ENCODE assay signal across 20 cellular contexts in the genomic region with DNA sequence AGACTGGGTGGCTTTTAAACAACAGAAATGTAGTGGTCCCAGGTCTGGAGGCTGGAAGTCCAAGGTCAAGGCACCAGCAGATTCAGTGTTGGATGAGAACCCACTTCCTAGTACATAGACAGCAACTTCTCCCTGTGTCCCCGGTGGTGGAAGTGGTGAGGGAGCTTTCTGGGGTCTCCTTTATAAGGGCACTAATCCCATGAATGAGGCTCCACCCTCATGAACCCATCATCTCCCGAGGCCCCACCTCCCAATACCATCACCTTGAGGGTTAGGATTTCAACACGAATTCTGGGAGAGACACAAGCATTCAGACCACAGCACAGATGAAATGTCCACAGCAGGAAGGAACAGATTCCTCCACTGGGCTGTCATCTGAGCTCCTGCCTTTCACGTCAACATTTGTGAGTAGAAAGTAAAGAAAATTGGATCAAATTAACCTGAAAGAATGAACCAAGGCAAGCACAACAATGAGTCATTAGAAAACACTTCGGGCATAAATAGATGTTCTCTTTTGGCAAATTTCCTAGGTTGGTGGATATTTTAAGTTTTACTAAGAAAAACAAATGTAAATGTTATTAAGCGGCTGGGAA.
DNase-seq lines count a peak whose midpoint lies in the region; ATAC-seq and TF ChIP-seq lines count a peak whose summit lies in the region.
"Had no signal": no experiment of that assay in that cellular context is flagged by ENCODE, and none has a peak within 500 bp of the region (broad histone marks: within the 10 kb centered on the region; RNA-seq: fewer than 3 reads in every experiment).

No MANE protein-coding gene starts in this region.

- no peaks in the 10 kb centered on the region for H3K9me3 Mint-ChIP-seq in type B pancreatic cell
- H3K9me3 Mint-ChIP-seq: CD4-positive, alpha-beta memory T cell; stimulated activated naive CD8-positive, alpha-beta T cell treated with anti-CD3 and anti-CD28 coated beads, Interleukin-15, Interleukin-2, amounts not matched to agents 100 ng/mL and 50 ng/mL, for 24 hours had no signal

- no peaks in the 10 kb centered on the region for H3K36me3 Mint-ChIP-seq in type B pancreatic cell
- H3K36me3 Mint-ChIP-seq: CD4-positive, alpha-beta memory T cell had no signal

- in situ Hi-C loops in Caki2 (cut with HindIII; ENCODE audit: low pct_unique_long_range_greater_than_20kb, low sequenced_read_pairs) (no loop called here), GM13977 (cut with MboI; ENCODE audit: low pct_unique_long_range_greater_than_20kb, low sequenced_read_pairs, unreplicated experiment) (no loop called here)

- no peaks in the 10 kb centered on the region for H3K4me1 Mint-ChIP-seq in type B pancreatic cell (ENCODE audit: unreplicated experiment)

- TF ChIP-seq CTCF in cardiac fibroblast (IDR thresholded peaks at IDR 0.05; ENCODE audit: low read depth, low read length) (no peak), type B pancreatic cell (conservative IDR thresholded peaks at IDR 0.05) (no peak), GM13977 (IDR thresholded peaks at IDR 0.05; ENCODE audit: extremely low read depth, insufficient read depth, missing control alignments) (no peak)

- no peak overlapping the region for H3K27ac Mint-ChIP-seq in type B pancreatic cell
- H3K27ac Mint-ChIP-seq: activated CD4-positive, alpha-beta T cell treated with anti-CD3 and anti-CD28 coated beads for 36 hours; stimulated activated naive CD8-positive, alpha-beta T cell treated with anti-CD3 and anti-CD28 coated beads, Interleukin-15, Interleukin-2, amounts not matched to agents 100 ng/mL and 50 ng/mL, for 24 hours had no signal

- H3K27me3 Mint-ChIP-seq in type B pancreatic cell = peaks cover 5% of the 10 kb centered on the region
- H3K27me3 Mint-ChIP-seq: CD4-positive, alpha-beta memory T cell had no signal

- H3K4me3 Mint-ChIP-seq in type B pancreatic cell = no peak overlapping the region
- H3K4me3 Mint-ChIP-seq: activated CD4-positive, alpha-beta T cell treated with anti-CD3 and anti-CD28 coated beads for 36 hours; CD4-positive, alpha-beta memory T cell; stimulated activated naive CD8-positive, alpha-beta T cell treated with anti-CD3 and anti-CD28 coated beads, Interleukin-15, Interleukin-2, amounts not matched to agents 100 ng/mL and 50 ng/mL, for 24 hours had no signal

- H3K4me3 ChIP-seq in cardiac fibroblast (replicated peaks in 1 of 2; ENCODE audit: low read depth in 2 of 2, low read length in 2 of 2) = no peak overlapping the region
- H3K4me3 ChIP-seq: SJCRH30, upper lobe of right lung had no signal

- DNase-seq in Caki2 (ENCODE audit: low read depth) (peak; percentile 8), NCI-H226 (peak; percentile 75), cardiac fibroblast (ENCODE audit: low read depth in 2 of 2) (peak; percentile 13 to 70), kidney glomerular epithelial cell (lab: John Stamatoyannopoulos, UW) (peak; percentile 66), type B pancreatic cell (ENCODE audit: extremely low spot score, unreplicated experiment) (no peak), GM13977 (ENCODE audit: low spot score) (no peak)
- no peak for DNase-seq in activated CD4-positive, alpha-beta T cell treated with anti-CD3 and anti-CD28 coated beads, Interleukin-2, amount 50 U/mL, for 48 hours
- DNase-seq: activated CD4-positive, alpha-beta T cell treated with anti-CD3 and anti-CD28 coated beads for 36 hours; activated CD8-positive, alpha-beta memory T cell treated with anti-CD3 and anti-CD28 coated beads, Interleukin-2, amount 50 U/mL, for 4 hours; aorta; CD4-positive, alpha-beta memory T cell; hippocampal formation; left cardiac atrium; NCI-H2029 treated with DMSO at 0.1 percent for 48 hours; NCI-H524 treated with DMSO at 0.1 percent for 48 hours; SJCRH30; T-helper 9 cell; upper lobe of right lung had no signal

- ATAC-seq in HG02759 (IDR thresholded peaks at IDR 0.05; ENCODE audit: unreplicated experiment) = no peak
- ATAC-seq: activated CD4-positive, alpha-beta T cell treated with anti-CD3 and anti-CD28 coated beads for 36 hours; upper lobe of right lung had no signal

Comparison
In these comparisons a context has a peak if more than half of its experiments do, and no peak if none do; other contexts are left out.
1. DNase-seq: peak in Caki2 (single experiment), NCI-H226 (single experiment), cardiac fibroblast (2 of 2) and kidney glomerular epithelial cell (single experiment); none in activated CD4-positive, alpha-beta T cell treated with anti-CD3 and anti-CD28 coated beads, Interleukin-2, amount 50 U/mL, for 48 hours (0 of 2), type B pancreatic cell (single experiment) and GM13977 (single experiment).